Comparison of ENCODE assay signal across 21 cellular contexts in genomic region chr15:87211547-87211946, GRCh38.
"Had no signal": no experiment of that assay in that cellular context is flagged by ENCODE, and none has a peak within 500 bp of the region (broad histone marks: within the 10 kb centered on the region; RNA-seq: fewer than 3 reads in every experiment).

No MANE protein-coding gene starts in this region.

- FAIRE-seq: HepG2 had no signal

- H3K9ac ChIP-seq: SK-N-SH had no signal

- DNase-seq: IMR-90; Karpas-422; KG1; MV-4-11; NCI-H1048; NCI-H1105; NCI-H1417; NCI-H1436 treated with DMSO at 0.1 percent for 48 hours; NCI-H1694; NCI-H187 treated with DMSO at 0.1 percent for 48 hours; NCI-H2029 treated with DMSO at 0.1 percent for 48 hours; NCI-H2171 treated with DMSO at 0.1 percent for 48 hours; NCI-H345; NCI-H524; NCI-H69; NCI-H774; NK-92 treated with Interleukin-12 subunit alpha and Interleukin-12 subunit beta, amount 100 ng/mL, for 24 hours; RPMI8226; SHP77; SK-N-SH had no signal

- H3K9me3 ChIP-seq: SK-N-SH had no signal

- H3K4me2 ChIP-seq: SK-N-SH had no signal
